22 cellular contexts compared by ENCODE assay signal in the genomic region with DNA sequence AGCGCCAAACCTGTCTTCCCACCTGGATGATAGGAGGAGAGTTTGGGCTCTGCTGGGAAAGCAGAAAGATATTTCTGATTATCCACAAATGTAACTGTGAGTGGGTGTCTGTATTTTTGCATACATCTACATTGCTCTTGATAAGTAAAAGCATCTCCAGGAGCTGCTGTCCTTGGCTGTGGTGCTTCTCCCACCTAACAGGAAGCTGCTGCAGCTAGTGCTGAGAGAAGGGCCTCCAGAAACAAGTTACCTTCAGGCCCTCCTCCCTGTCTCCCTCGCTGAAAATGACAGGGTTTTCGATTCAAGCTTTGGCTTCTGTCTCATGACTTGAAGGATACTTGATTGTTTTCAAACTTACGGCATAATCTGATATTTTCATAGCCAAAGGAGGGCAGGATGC.
DNase-seq lines count a peak whose midpoint lies in the region; ATAC-seq lines count a peak whose summit lies in the region.
"Had no signal": no experiment of that assay in that cellular context is flagged by ENCODE, and none has a peak within 500 bp of the region (broad histone marks: within the 10 kb centered on the region; RNA-seq: fewer than 3 reads in every experiment).

No MANE protein-coding gene starts in this region.

- H3K27me3 ChIP-seq in CD4-positive, alpha-beta memory T cell (ENCODE audit: insufficient read depth, low read length): no peaks in the 10 kb centered on the region
- H3K27me3 ChIP-seq: ascending aorta, neutrophil, tibial artery had no signal

- ATAC-seq in T-helper 17 cell (peak; percentile 59), naive B cell (ENCODE audit: low read depth in 2 of 2) (no peak), GM19035 (IDR thresholded peaks at IDR 0.05; ENCODE audit: unreplicated experiment) (no peak)
- ATAC-seq: HepG2, lower lobe of right lung had no signal

- no peak for DNase-seq in T-helper 1 cell
- DNase-seq in CD4-positive, alpha-beta memory T cell: peak in 2 of 5 donors; percentile 18 to 19
- no peak for DNase-seq in T-helper 17 cell
- no peak for DNase-seq in naive B cell
- no peak for DNase-seq in NCI-H446 treated with DMSO at 0.1 percent for 48 hours (lab: John Stamatoyannopoulos, UW)
- no peak for DNase-seq in midbrain (lab: John Stamatoyannopoulos, UW)
- DNase-seq: Calu3; GOT3; kidney; lower lobe of right lung; NCI-H1105; NCI-H2029 treated with DMSO at 0.1 percent for 48 hours; PC-9; SHP77; stimulated activated CD4-positive, alpha-beta T cell treated with anti-CD3 and anti-CD28 coated beads, Interleukin-1b, Interleukin-23, amount 100 ng/mL, for 48 hours; tibial artery had no signal

- peak overlapping the region; percentile 5 for H3K27ac Mint-ChIP-seq in T-helper 1 cell treated with Interleukin-12 subunit alpha and Interleukin-12 subunit beta and Interleukin-4 antibody, amounts not matched to agents 30 μg/mL and 1 μg/mL, for 36 hours
- H3K27ac Mint-ChIP-seq in CD4-positive, alpha-beta memory T cell: peak overlapping the region in 5 of 7 donors; percentile 9 to 76 (median 58)
- peak overlapping the region; percentile 77 for H3K27ac Mint-ChIP-seq in T-helper 17 cell
- H3K27ac Mint-ChIP-seq in naive B cell: peak overlapping the region; percentile 21 to 89 (median 68)

- H3K36me3 ChIP-seq in CD4-positive, alpha-beta memory T cell (ENCODE audit: insufficient read depth, low read length): no peaks in the 10 kb centered on the region
- H3K36me3 ChIP-seq: ascending aorta, lower lobe of right lung, neutrophil, tibial artery had no signal

- POLR2A ChIA-PET in CD4-positive, alpha-beta memory T cell (lab: Charles Lee; ENCODE audit: partially characterized antibody): interaction anchor here (1.1 to 1.6 kb wide), 4 partner anchors 37 to 90 kb away, joined by 3 to 6 read pairs (median 4); no protein-coding TSS in a partner anchor

- H3K36me3 Mint-ChIP-seq in T-helper 1 cell treated with Interleukin-12 subunit alpha and Interleukin-12 subunit beta and Interleukin-4 antibody, amounts not matched to agents 30 μg/mL and 1 μg/mL, for 36 hours (ENCODE audit: low read depth): no peaks in the 10 kb centered on the region
- peaks cover 2 to 6% of the 10 kb centered on the region in 2 donors for H3K36me3 Mint-ChIP-seq in CD4-positive, alpha-beta memory T cell
- peaks cover 2% of the 10 kb centered on the region for H3K36me3 Mint-ChIP-seq in T-helper 17 cell (ENCODE audit: low read depth)
- H3K36me3 Mint-ChIP-seq in naive B cell: peaks cover 0 to 10% of the 10 kb centered on the region in 2 donors

- H3K4me1 ChIP-seq in CD4-positive, alpha-beta memory T cell (ENCODE audit: insufficient read depth, low read length): peaks cover 99% of the 10 kb centered on the region

- intact Hi-C loops in CD4-positive, alpha-beta memory T cell (cut with micrococcal nuclease): loop anchor here (2.0 kb wide), 1 partner anchor 14 kb away; no protein-coding TSS in a partner anchor

- no peaks in the 10 kb centered on the region for H3K9me3 Mint-ChIP-seq in T-helper 1 cell treated with Interleukin-12 subunit alpha and Interleukin-12 subunit beta and Interleukin-4 antibody, amounts not matched to agents 30 μg/mL and 1 μg/mL, for 36 hours
- no peaks in the 10 kb centered on the region for H3K9me3 Mint-ChIP-seq in CD4-positive, alpha-beta memory T cell
- H3K9me3 Mint-ChIP-seq in naive B cell: no peaks in the 10 kb centered on the region

- H3K4me1 Mint-ChIP-seq in T-helper 1 cell treated with Interleukin-12 subunit alpha and Interleukin-12 subunit beta and Interleukin-4 antibody, amounts not matched to agents 30 μg/mL and 1 μg/mL, for 36 hours (ENCODE audit: low read depth): peaks cover 74% of the 10 kb centered on the region
- peaks cover 86 to 100% (median 95%) of the 10 kb centered on the region in 4 donors for H3K4me1 Mint-ChIP-seq in CD4-positive, alpha-beta memory T cell
- peaks cover 73% of the 10 kb centered on the region for H3K4me1 Mint-ChIP-seq in T-helper 17 cell
- peaks cover 84 to 97% (median 94%) of the 10 kb centered on the region in 3 donors for H3K4me1 Mint-ChIP-seq in naive B cell

- H3K9me3 ChIP-seq in CD4-positive, alpha-beta memory T cell (ENCODE audit: control insufficient read depth in 1 of 2, low read length in 2 of 2): no peaks in the 10 kb centered on the region
- H3K9me3 ChIP-seq in T-helper 17 cell (ENCODE audit: control insufficient read depth, low read length, poor library complexity, severe bottlenecking): no peaks in the 10 kb centered on the region
- H3K9me3 ChIP-seq: ascending aorta, lower lobe of right lung, neutrophil, tibial artery had no signal

- H3K27me3 Mint-ChIP-seq in T-helper 1 cell treated with Interleukin-12 subunit alpha and Interleukin-12 subunit beta and Interleukin-4 antibody, amounts not matched to agents 30 μg/mL and 1 μg/mL, for 36 hours (ENCODE audit: low read depth): no peaks in the 10 kb centered on the region
- no peaks in the 10 kb centered on the region for H3K27me3 Mint-ChIP-seq in CD4-positive, alpha-beta memory T cell
- H3K27me3 Mint-ChIP-seq in T-helper 17 cell (no peaks in the 10 kb centered on the region), naive B cell (no peaks in the 10 kb centered on the region)

- no peak overlapping the region for H3K4me3 ChIP-seq in CD4-positive, alpha-beta memory T cell (ENCODE audit: low read length in 2 of 2)
- H3K4me3 ChIP-seq: ascending aorta, lower lobe of right lung, PC-9, tibial artery had no signal

- CTCF ChIA-PET in CD4-positive, alpha-beta memory T cell (lab: Charles Lee; ENCODE audit: partially characterized antibody): interaction anchor here (0.9 to 1.1 kb wide), 2 partner anchors 15 to 507 kb away, joined by 3 to 5 read pairs; no protein-coding TSS in a partner anchor

- H3K4me3 Mint-ChIP-seq in T-helper 1 cell treated with Interleukin-12 subunit alpha and Interleukin-12 subunit beta and Interleukin-4 antibody, amounts not matched to agents 30 μg/mL and 1 μg/mL, for 36 hours: no peak overlapping the region
- H3K4me3 Mint-ChIP-seq in CD4-positive, alpha-beta memory T cell: peak overlapping the region in 7 of 8 donors; percentile 7 to 66 (median 32)
- no peak overlapping the region for H3K4me3 Mint-ChIP-seq in T-helper 17 cell
- H3K4me3 Mint-ChIP-seq in naive B cell: peak overlapping the region in 7 of 8 donors; percentile 9 to 85 (median 61)

- H3K27ac ChIP-seq in CD4-positive, alpha-beta memory T cell (ENCODE audit: low read depth, low read length): no peak overlapping the region
- H3K27ac ChIP-seq: 22Rv1, ascending aorta, lower lobe of right lung, neutrophil, PC-9, tibial artery had no signal

Comparison
In these comparisons a context has a peak if more than half of its experiments do, and no peak if none do; other contexts are left out.
1. H3K27ac Mint-ChIP-seq: peak in every context shown above with its lines; median percentile 77 in T-helper 17 cell; 68 in naive B cell; 58 in CD4-positive, alpha-beta memory T cell; 5 in T-helper 1 cell treated with Interleukin-12 subunit alpha and Interleukin-12 subunit beta and Interleukin-4 antibody, amounts not matched to agents 30 μg/mL and 1 μg/mL, for 36 hours.
2. H3K4me3 Mint-ChIP-seq: peak in CD4-positive, alpha-beta memory T cell (7 of 8) and naive B cell (7 of 8); none in T-helper 1 cell treated with Interleukin-12 subunit alpha and Interleukin-12 subunit beta and Interleukin-4 antibody, amounts not matched to agents 30 μg/mL and 1 μg/mL, for 36 hours (single experiment) and T-helper 17 cell (single experiment).